In genomic region chr6:26273673-26274595, GRCh38 we compare ENCODE assay signal across 9 cellular contexts.
DNase-seq lines count a peak whose midpoint lies in the region; ATAC-seq and TF ChIP-seq lines count a peak whose summit lies in the region.
"Had no signal": no experiment of that assay in that cellular context is flagged by ENCODE, and none has a peak within 500 bp of the region (broad histone marks: within the 10 kb centered on the region; RNA-seq: fewer than 3 reads in every experiment).

No MANE protein-coding gene starts in this region.

- H3K27me3 ChIP-seq in CD8-positive, alpha-beta T cell (ENCODE audit: insufficient read depth, low read length), result no peaks in the 10 kb centered on the region
- no peaks in the 10 kb centered on the region for H3K27me3 ChIP-seq in colonic mucosa
- H3K27me3 ChIP-seq in naive thymus-derived CD4-positive, alpha-beta T cell (ENCODE audit: control insufficient read depth in 2 of 2, insufficient read depth in 2 of 2, low read length in 2 of 2), result no peaks in the 10 kb centered on the region

- H3K9ac ChIP-seq in colonic mucosa (ENCODE audit: low read depth in 2 of 2, low read length in 2 of 2), result peak overlapping the region in 1 of 2 donors; percentile 83

- DNase-seq in CD8-positive, alpha-beta T cell, result peak in 4 of 7 experiments; percentile 14 to 59 (median 40)
- DNase-seq in M059J (ENCODE audit: low read depth) (peak; percentile 73), colonic mucosa (no peak), left lobe of liver (ENCODE audit: low spot score) (no peak)
- peak in 7 of 9 donors; percentile 56 to 80 (median 74) for DNase-seq in naive thymus-derived CD4-positive, alpha-beta T cell
- DNase-seq in activated effector memory CD4-positive, alpha-beta T cell treated with Interleukin-2 at 50 U/mL for 16 hours, result no peak
- DNase-seq in stimulated activated CD4-positive, alpha-beta T cell treated with anti-CD3 and anti-CD28 coated beads, Interleukin-12 subunit alpha, Interleukin-12 subunit beta, amount 100 ng/mL, for 4 hours, result no peak

- no peaks in the 10 kb centered on the region for H3K27me3 Mint-ChIP-seq in CD8-positive, alpha-beta T cell (ENCODE audit: low read depth)
- H3K27me3 Mint-ChIP-seq in naive thymus-derived CD4-positive, alpha-beta T cell, result no peaks in the 10 kb centered on the region

- peaks cover 22% of the 10 kb centered on the region for H3K4me1 ChIP-seq in CD8-positive, alpha-beta T cell (ENCODE audit: insufficient read depth, low read length)
- H3K4me1 ChIP-seq in colonic mucosa, result no peaks in the 10 kb centered on the region
- H3K4me1 ChIP-seq in naive thymus-derived CD4-positive, alpha-beta T cell (ENCODE audit: control insufficient read depth in 2 of 2, insufficient read depth in 2 of 2, low read length in 2 of 2), result peaks cover 6 to 27% of the 10 kb centered on the region in 2 donors

- H3K36me3 ChIP-seq in CD8-positive, alpha-beta T cell (ENCODE audit: insufficient read depth, low read length), result no peaks in the 10 kb centered on the region
- H3K36me3 ChIP-seq in colonic mucosa, result no peaks in the 10 kb centered on the region
- no peaks in the 10 kb centered on the region for H3K36me3 ChIP-seq in naive thymus-derived CD4-positive, alpha-beta T cell (ENCODE audit: control insufficient read depth in 2 of 3, insufficient read depth in 3 of 3, low read length in 3 of 3)

- no peak overlapping the region for H3K4me3 Mint-ChIP-seq in CD8-positive, alpha-beta T cell
- no peak overlapping the region for H3K4me3 Mint-ChIP-seq in naive thymus-derived CD4-positive, alpha-beta T cell

- no peak overlapping the region for H3K27ac Mint-ChIP-seq in CD8-positive, alpha-beta T cell
- H3K27ac Mint-ChIP-seq in naive thymus-derived CD4-positive, alpha-beta T cell, result no peak overlapping the region
- H3K27ac Mint-ChIP-seq: nephron had no signal

- TF ChIP-seq CTCF in CD8-positive, alpha-beta T cell (IDR thresholded peaks at IDR 0.05), result no peak
- TF ChIP-seq CTCF in colonic mucosa (IDR thresholded peaks at IDR 0.05), result no peak

- peak; percentile 19 for ATAC-seq in CD8-positive, alpha-beta T cell
- peak; percentile 28 for ATAC-seq in naive thymus-derived CD4-positive, alpha-beta T cell
- ATAC-seq in GM21576 (IDR thresholded peaks at IDR 0.05; ENCODE audit: unreplicated experiment) (no peak), left lobe of liver (no peak)

- no peaks in the 10 kb centered on the region for H3K9me3 Mint-ChIP-seq in CD8-positive, alpha-beta T cell
- no peaks in the 10 kb centered on the region for H3K9me3 Mint-ChIP-seq in naive thymus-derived CD4-positive, alpha-beta T cell
- H3K9me3 Mint-ChIP-seq: nephron had no signal

- H3K4me3 ChIP-seq in CD8-positive, alpha-beta T cell (ENCODE audit: low read depth, low read length), result peak overlapping the region; percentile 79
- peak overlapping the region; percentile 34 for H3K4me3 ChIP-seq in colonic mucosa
- peak overlapping the region; percentile 80 for H3K4me3 ChIP-seq in naive thymus-derived CD4-positive, alpha-beta T cell (ENCODE audit: low read length)

- CTCF ChIA-PET in CD8-positive, alpha-beta T cell (lab: Charles Lee), result interaction anchor here (0.9 to 5.8 kb wide), 14 partner anchors 9 to 322 kb away, joined by 3 to 38 read pairs (median 6); a partner anchor contains a TSS
- CTCF ChIA-PET in naive thymus-derived CD4-positive, alpha-beta T cell (lab: Charles Lee), result interaction anchor here (0.7 to 6.4 kb wide), 7 partner anchors 11 to 322 kb away, joined by 3 to 49 read pairs (median 3); a partner anchor contains a TSS

- no peaks in the 10 kb centered on the region for H3K9me3 ChIP-seq in CD8-positive, alpha-beta T cell (ENCODE audit: low read length)
- no peaks in the 10 kb centered on the region for H3K9me3 ChIP-seq in colonic mucosa
- no peaks in the 10 kb centered on the region for H3K9me3 ChIP-seq in naive thymus-derived CD4-positive, alpha-beta T cell (ENCODE audit: control insufficient read depth in 2 of 3, low read length in 3 of 3)

- intact Hi-C loops in CD8-positive, alpha-beta T cell (cut with DNase I, micrococcal nuclease), result loop anchor here (1.0 to 5.0 kb wide), 16 partner anchors 11 to 1618 kb away; partner anchors contain the start of gene BTN3A1 (in 1 of the 2)
- intact Hi-C loops in colonic mucosa (cut with DNase I), result no loop called here
- intact Hi-C loops in naive thymus-derived CD4-positive, alpha-beta T cell (cut with micrococcal nuclease), result loop anchor here (1.0 to 10.0 kb wide), 16 partner anchors 11 to 1618 kb away; a partner anchor contains a TSS

- H3K27ac ChIP-seq in CD8-positive, alpha-beta T cell (ENCODE audit: low read depth, low read length), result peak overlapping the region; percentile 80
- peak overlapping the region; percentile 89 for H3K27ac ChIP-seq in colonic mucosa
- H3K27ac ChIP-seq in naive thymus-derived CD4-positive, alpha-beta T cell (ENCODE audit: low read depth, low read length), result peak overlapping the region; percentile 88

- H3K36me3 Mint-ChIP-seq in CD8-positive, alpha-beta T cell, result no peaks in the 10 kb centered on the region
- H3K36me3 Mint-ChIP-seq in naive thymus-derived CD4-positive, alpha-beta T cell, result peaks cover 0 to 3% (median 0%) of the 10 kb centered on the region in 5 donors

- H3K4me1 Mint-ChIP-seq in CD8-positive, alpha-beta T cell (ENCODE audit: low read depth), result peaks cover 13% of the 10 kb centered on the region
- peaks cover 0 to 38% (median 15%) of the 10 kb centered on the region in 7 donors for H3K4me1 Mint-ChIP-seq in naive thymus-derived CD4-positive, alpha-beta T cell

- POLR2A ChIA-PET in CD8-positive, alpha-beta T cell (lab: Charles Lee), result interaction anchor here (0.6 to 7.9 kb wide), 38 partner anchors 10 to 1616 kb away, joined by 3 to 229 read pairs (median 8); a partner anchor contains a TSS
- POLR2A ChIA-PET in naive thymus-derived CD4-positive, alpha-beta T cell (lab: Charles Lee), result interaction anchor here (0.6 to 13.7 kb wide), 65 partner anchors 10 to 1620 kb away, joined by 3 to 459 read pairs (median 6); partner anchors contain the start of gene HMGN4

Comparison
In these comparisons a context has a peak if more than half of its experiments do, and no peak if none do; other contexts are left out.
1. ATAC-seq: peak in CD8-positive, alpha-beta T cell (single experiment) and naive thymus-derived CD4-positive, alpha-beta T cell (single experiment); none in GM21576 (single experiment) and left lobe of liver (single experiment).
2. DNase-seq: peak in CD8-positive, alpha-beta T cell (4 of 7), M059J (single experiment) and naive thymus-derived CD4-positive, alpha-beta T cell (7 of 9); none in colonic mucosa (single experiment), activated effector memory CD4-positive, alpha-beta T cell treated with Interleukin-2 at 50 U/mL for 16 hours (single experiment), stimulated activated CD4-positive, alpha-beta T cell treated with anti-CD3 and anti-CD28 coated beads, Interleukin-12 subunit alpha, Interleukin-12 subunit beta, amount 100 ng/mL, for 4 hours (single experiment) and left lobe of liver (single experiment).
3. Peak in every context shown above with its lines, with median percentiles within 50 percentile points of each other: H3K27ac ChIP-seq and H3K4me3 ChIP-seq.